24 cellular contexts compared by ENCODE assay signal in genomic region chr1:87897486-87897885, GRCh38.
"Had no signal": no experiment of that assay in that cellular context is flagged by ENCODE, and none has a peak within 500 bp of the region (broad histone marks: within the 10 kb centered on the region; RNA-seq: fewer than 3 reads in every experiment).

No MANE protein-coding gene starts in this region.

- H3K9me3 Mint-ChIP-seq: endodermal cell; naive B cell; nephron; stimulated activated naive B cell treated with anti-CD40 and anti-IgM and Interleukin-4, amounts not matched to agents 10 μg/mL and 1 μg/mL and 100 μg/mL, for 72 hours; stimulated activated naive CD8-positive, alpha-beta T cell treated with anti-CD3 and anti-CD28 coated beads, Interleukin-15, amount 100 ng/mL, for 72 hours had no signal

- H3K27me3 ChIP-seq: gastrocnemius medialis, heart right ventricle, pancreas, right lobe of liver, testis, tibial nerve, upper lobe of right lung, vagina had no signal

- H3K27me3 Mint-ChIP-seq: naive B cell; stimulated activated naive B cell treated with anti-CD40 and anti-IgM and Interleukin-4, amounts not matched to agents 10 μg/mL and 1 μg/mL and 100 μg/mL, for 72 hours; stimulated activated naive CD8-positive, alpha-beta T cell treated with anti-CD3 and anti-CD28 coated beads, Interleukin-15, amount 100 ng/mL, for 72 hours had no signal

- H3K36me3 ChIP-seq: gastrocnemius medialis, heart right ventricle, pancreas, prostate gland, right lobe of liver, tibial nerve, upper lobe of right lung, vagina had no signal

- H3K4me3 ChIP-seq: coronary artery, gastrocnemius medialis, heart right ventricle, pancreas, prostate gland, right lobe of liver, testis, tibial nerve, upper lobe of right lung, vagina had no signal

- H3K4me1 Mint-ChIP-seq: endodermal cell; stimulated activated naive CD8-positive, alpha-beta T cell treated with anti-CD3 and anti-CD28 coated beads, Interleukin-15, amount 100 ng/mL, for 72 hours had no signal

- H3K27ac Mint-ChIP-seq: endodermal cell; naive B cell; nephron; stimulated activated naive B cell treated with anti-CD40 and anti-IgM and Interleukin-4, amounts not matched to agents 10 μg/mL and 1 μg/mL and 100 μg/mL, for 72 hours; stimulated activated naive CD8-positive, alpha-beta T cell treated with anti-CD3 and anti-CD28 coated beads, Interleukin-15, amount 100 ng/mL, for 72 hours had no signal

- H3K36me3 Mint-ChIP-seq: naive B cell; stimulated activated naive B cell treated with anti-CD40 and anti-IgM and Interleukin-4, amounts not matched to agents 10 μg/mL and 1 μg/mL and 100 μg/mL, for 72 hours had no signal

- DNase-seq: effector CD4-positive, alpha-beta T cell; endodermal cell; erythroblast; gastrocnemius medialis; heart right ventricle; hypothalamus; islet precursor cell; mammary epithelial cell; naive B cell; occipital lobe; pancreas; right lobe of liver; stimulated activated CD4-positive, alpha-beta T cell treated with anti-CD3 and anti-CD28 coated beads, Interleukin-2, amount 100 ng/mL, for 24 hours; stimulated activated CD4-positive, alpha-beta T cell treated with anti-CD3 and anti-CD28 coated beads, Interleukin-4, amount 100 ng/mL, for 4 hours; stimulated activated naive B cell treated with anti-CD40 and anti-IgM and Interleukin-4, amounts not matched to agents 10 μg/mL and 1 μg/mL and 100 μg/mL, for 72 hours; stimulated activated naive CD8-positive, alpha-beta T cell treated with anti-CD3 and anti-CD28 coated beads, Interleukin-15, amount 100 ng/mL, for 72 hours; testis; upper lobe of right lung had no signal

- H3K4me3 Mint-ChIP-seq: endodermal cell; naive B cell; nephron; stimulated activated naive B cell treated with anti-CD40 and anti-IgM and Interleukin-4, amounts not matched to agents 10 μg/mL and 1 μg/mL and 100 μg/mL, for 72 hours; stimulated activated naive CD8-positive, alpha-beta T cell treated with anti-CD3 and anti-CD28 coated beads, Interleukin-15, amount 100 ng/mL, for 72 hours had no signal

- H3K27ac ChIP-seq: coronary artery, gastrocnemius medialis, heart right ventricle, pancreas, prostate gland, right lobe of liver, testis, tibial nerve, upper lobe of right lung, vagina had no signal

- H3K9me3 ChIP-seq: gastrocnemius medialis, heart right ventricle, pancreas, prostate gland, right lobe of liver, testis, tibial nerve, upper lobe of right lung, vagina had no signal

- H3K4me1 ChIP-seq: gastrocnemius medialis, heart right ventricle, pancreas, prostate gland, right lobe of liver, testis, tibial nerve, upper lobe of right lung had no signal

- FAIRE-seq: endothelial cell of umbilical vein, pancreas had no signal
